8 cellular contexts compared by ENCODE assay signal in genomic region chr3:98733055-98733777, GRCh38. TPM values are rescaled to one million over a fixed set of nuclear protein-coding genes. Genes with fewer than 3 reads are reported as not detected.
DNase-seq lines count a peak whose midpoint lies in the region; ATAC-seq and TF ChIP-seq lines count a peak whose summit lies in the region.

No MANE protein-coding gene starts in this region.

- H3K9ac ChIP-seq in NT2/D1 (ENCODE audit: insufficient read length, low read depth), result peak overlapping the region; percentile 88

- no peaks in the 10 kb centered on the region for H3K9me3 Mint-ChIP-seq in stimulated activated naive B cell treated with anti-CD40 and anti-IgM and Interleukin-4, amounts not matched to agents 10 μg/mL and 1 μg/mL and 100 μg/mL, for 72 hours

- no peak for TF ChIP-seq CTCF in HFF-Myc (IDR thresholded peaks at IDR 0.05; ENCODE audit: low read depth, low read length, missing control alignments)

- H3K9me3 ChIP-seq in NT2/D1 (ENCODE audit: insufficient read depth, low read length), result no peaks in the 10 kb centered on the region

- H3K4me1 Mint-ChIP-seq in stimulated activated naive B cell treated with anti-CD40 and anti-IgM and Interleukin-4, amounts not matched to agents 10 μg/mL and 1 μg/mL and 100 μg/mL, for 72 hours, result peaks cover 16 to 30% of the 10 kb centered on the region in 2 donors

- H3K36me3 Mint-ChIP-seq in stimulated activated naive B cell treated with anti-CD40 and anti-IgM and Interleukin-4, amounts not matched to agents 10 μg/mL and 1 μg/mL and 100 μg/mL, for 72 hours, result no peaks in the 10 kb centered on the region

- H3K27ac Mint-ChIP-seq in stimulated activated naive B cell treated with anti-CD40 and anti-IgM and Interleukin-4, amounts not matched to agents 10 μg/mL and 1 μg/mL and 100 μg/mL, for 72 hours, result no peak overlapping the region

- peak overlapping the region; percentile 54 for H3K27ac ChIP-seq in cingulate gyrus (ENCODE audit: low read depth, low read length)

- peaks cover 1% of the 10 kb centered on the region for H3K36me3 ChIP-seq in NT2/D1 (ENCODE audit: insufficient read depth, insufficient read length, low read length)

- no peaks in the 10 kb centered on the region for H3K4me1 ChIP-seq in NT2/D1 (ENCODE audit: insufficient read depth, insufficient read length)

- ATAC-seq in left colon, result peak; percentile 46
- ATAC-seq in stimulated activated naive B cell treated with anti-CD40 and anti-IgM and Interleukin-4, amounts not matched to agents 10 μg/mL and 1 μg/mL and 100 μg/mL, for 72 hours (replicated peaks), result peak; percentile 24 to 33

- DNase-seq in NCI-H82 (lab: John Stamatoyannopoulos, UW) (peak; percentile 55), NCI-H82 treated with DMSO at 0.1 percent for 48 hours (lab: John Stamatoyannopoulos, UW; ENCODE audit: unreplicated experiment) (no peak), HFF-Myc (ENCODE audit: extremely low read depth, low read depth) (no peak), NT2/D1 (ENCODE audit: low read depth, low spot score) (no peak), left colon (peak in 1 of 2 donors; percentile 14), T1000 (lab: John Stamatoyannopoulos, UW) (no peak)
- no peak for DNase-seq in stimulated activated naive B cell treated with anti-CD40 and anti-IgM and Interleukin-4, amounts not matched to agents 10 μg/mL and 1 μg/mL and 100 μg/mL, for 72 hours

- peak overlapping the region; percentile 80 to 89 for H3K4me3 Mint-ChIP-seq in stimulated activated naive B cell treated with anti-CD40 and anti-IgM and Interleukin-4, amounts not matched to agents 10 μg/mL and 1 μg/mL and 100 μg/mL, for 72 hours

- H3K4me3 ChIP-seq in HFF-Myc (replicated peaks; ENCODE audit: low read depth, low read length), result peak overlapping the region; percentile 48
- peak overlapping the region; percentile 72 for H3K4me3 ChIP-seq in NT2/D1 (ENCODE audit: insufficient read length, low read depth)

- intact Hi-C loops in left colon (cut with DNase I, micrococcal nuclease), result no loop called here

- peaks cover 55 to 58% of the 10 kb centered on the region in 2 donors for H3K27me3 Mint-ChIP-seq in stimulated activated naive B cell treated with anti-CD40 and anti-IgM and Interleukin-4, amounts not matched to agents 10 μg/mL and 1 μg/mL and 100 μg/mL, for 72 hours

- peaks cover 4% of the 10 kb centered on the region for H3K27me3 ChIP-seq in NT2/D1 (ENCODE audit: insufficient read depth, insufficient read length)

RNA-seq across cellular contexts. Expression of gene ST3GAL6, which starts 29.9 kb away (rescaled TPM):
- total RNA-seq in left colon, result 1 to 10 TPM; 1.7 to 2.8 TPM
